Comparison of ENCODE assay signal across 33 cellular contexts in the genomic region with DNA sequence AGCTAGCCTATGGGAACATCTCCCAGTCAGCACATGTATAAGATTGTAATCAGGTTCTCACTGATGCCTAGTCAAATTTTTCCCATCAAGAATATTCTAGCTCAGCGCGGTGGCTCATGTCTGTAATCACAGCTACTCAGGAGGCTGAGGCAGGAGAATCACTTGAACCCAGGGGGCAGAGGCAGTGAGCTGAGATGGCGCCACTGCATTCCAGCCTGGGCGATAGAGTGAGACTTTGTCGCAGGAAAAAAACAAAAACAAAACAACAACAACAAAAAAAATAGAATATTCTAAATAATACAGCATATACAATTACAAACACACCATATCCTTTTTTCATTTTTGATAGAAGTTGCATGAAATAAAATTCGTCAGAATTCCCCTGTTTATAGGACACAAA.
DNase-seq lines count a peak whose midpoint lies in the region; ATAC-seq and TF ChIP-seq lines count a peak whose summit lies in the region.
"Had no signal": no experiment of that assay in that cellular context is flagged by ENCODE, and none has a peak within 500 bp of the region (broad histone marks: within the 10 kb centered on the region; RNA-seq: fewer than 3 reads in every experiment).

No MANE protein-coding gene starts in this region.

- H3K27ac Mint-ChIP-seq in GM23338 = no peak overlapping the region
- H3K27ac Mint-ChIP-seq: B cell; CD4-positive, alpha-beta memory T cell; CD4-positive, alpha-beta T cell; CD4-positive, CD25-positive, alpha-beta regulatory T cell; CD8-positive, alpha-beta memory T cell; CD8-positive, alpha-beta T cell had no signal

- H3K4me1 Mint-ChIP-seq in GM23338 = peaks cover 5% of the 10 kb centered on the region; the same call in 2 of the 3 replicates
- H3K4me1 Mint-ChIP-seq: B cell; CD14-positive monocyte; CD4-positive, alpha-beta memory T cell; CD4-positive, CD25-positive, alpha-beta regulatory T cell; CD8-positive, alpha-beta memory T cell had no signal

- H3K27ac ChIP-seq in GM23338 (ENCODE audit: low read depth) = no peak overlapping the region
- H3K27ac ChIP-seq: 22Rv1; A549; BLaER1; BLaER1 treated with 17β-estradiol and CSF1 and Interleukin-3, amounts not matched to agents 10 nM and 100 nM; C4-2B had no signal

- DNase-seq in NCI-H526 (lab: John Stamatoyannopoulos, UW) (peak; percentile 96 to 99), NCI-H526 treated with DMSO at 0.1 percent for 48 hours (lab: John Stamatoyannopoulos, UW) (no peak), GM23338 (ENCODE audit: low spot score) (no peak), SK-N-DZ (ENCODE audit: low spot score) (peak; percentile 91), CD1c-positive myeloid dendritic cell (ENCODE audit: extremely low spot score) (no peak)
- DNase-seq in stimulated activated CD4-positive, alpha-beta T cell treated with anti-CD3 and anti-CD28 coated beads, Interleukin-2, amount 100 ng/mL, for 48 hours = no peak
- DNase-seq: 8988T; ACHN; AML-193; BE2C; C1 segment of cervical spinal cord; Caco-2; Calu3; CD4-positive, alpha-beta memory T cell; CD4-positive, alpha-beta T cell; CD4-positive, CD25-positive, alpha-beta regulatory T cell; CD8-positive, alpha-beta memory T cell; CD8-positive, alpha-beta T cell; COR-L47; DMS 273 treated with DMSO at 0.1 percent for 48 hours; DMS153; DMS53; DMS79; DMS79 treated with DMSO at 0.1 percent for 48 hours; DND-41; EL had no signal

- no peaks in the 10 kb centered on the region for H3K36me3 ChIP-seq in GM23338 (ENCODE audit: insufficient read depth)
- H3K36me3 ChIP-seq: BE2C; BLaER1; BLaER1 treated with 17β-estradiol and CSF1 and Interleukin-3, amounts not matched to agents 10 nM and 100 nM had no signal

- H3K4me3 ChIP-seq in GM23338 = no peak overlapping the region
- H3K4me3 ChIP-seq: A549; BLaER1; BLaER1 treated with 17β-estradiol and CSF1 and Interleukin-3, amounts not matched to agents 10 nM and 100 nM had no signal

- no peaks in the 10 kb centered on the region; the same call in 1 of the 2 replicates for H3K9me2 ChIP-seq in GM23338 (ENCODE audit: insufficient read depth)

- no peaks in the 10 kb centered on the region for H3K27me3 ChIP-seq in GM23338 (ENCODE audit: insufficient read depth)
- H3K27me3 ChIP-seq: BE2C; BLaER1; BLaER1 treated with 17β-estradiol and CSF1 and Interleukin-3, amounts not matched to agents 10 nM and 100 nM had no signal

- ATAC-seq in GM23338 = no peak
- ATAC-seq: A549; CD8-positive, alpha-beta T cell had no signal

- no peak overlapping the region for H3K4me2 ChIP-seq in GM23338
- H3K4me2 ChIP-seq: A549; BLaER1; BLaER1 treated with 17β-estradiol and CSF1 and Interleukin-3, amounts not matched to agents 10 nM and 100 nM had no signal

- no peaks in the 10 kb centered on the region for H3K4me1 ChIP-seq in GM23338 (ENCODE audit: insufficient read depth)
- H3K4me1 ChIP-seq: A549; BE2C; BLaER1; BLaER1 treated with 17β-estradiol and CSF1 and Interleukin-3, amounts not matched to agents 10 nM and 100 nM had no signal

- TF ChIP-seq CTCF in GM23338 (conservative IDR thresholded peaks at IDR 0.05; ENCODE audit: low read depth in 2 of 2) = no peak

- H2AFZ ChIP-seq in GM23338 = 0 out of 2 replicates have a peak overlapping the region, but pooled peaks have one; percentile 32

- no peaks in the 10 kb centered on the region for H3F3A ChIP-seq in GM23338 (replicated peaks; ENCODE audit: low read depth)

- H3K4me3 Mint-ChIP-seq in GM23338 = no peak overlapping the region
- H3K4me3 Mint-ChIP-seq: B cell; CD4-positive, alpha-beta memory T cell; CD4-positive, alpha-beta T cell; CD4-positive, CD25-positive, alpha-beta regulatory T cell; CD8-positive, alpha-beta memory T cell; CD8-positive, alpha-beta T cell had no signal

- peaks cover 7% of the 10 kb centered on the region; the same call in 2 of the 3 replicates for H3K36me3 Mint-ChIP-seq in GM23338 (ENCODE audit: low read depth)
- H3K36me3 Mint-ChIP-seq: CD14-positive monocyte; CD4-positive, alpha-beta memory T cell; CD4-positive, CD25-positive, alpha-beta regulatory T cell; CD8-positive, alpha-beta T cell had no signal

- H3K27me3 Mint-ChIP-seq in GM23338 (ENCODE audit: insufficient read depth, low read depth, poor library complexity) = no peaks in the 10 kb centered on the region
- H3K27me3 Mint-ChIP-seq: B cell; CD8-positive, alpha-beta memory T cell had no signal

- no peaks in the 10 kb centered on the region for H4K20me1 ChIP-seq in GM23338 (replicated peaks; ENCODE audit: insufficient read depth)
- H4K20me1 ChIP-seq: BLaER1; BLaER1 treated with 17β-estradiol and CSF1 and Interleukin-3, amounts not matched to agents 10 nM and 100 nM had no signal

- H3K9me3 Mint-ChIP-seq in GM23338 = peaks cover 14% of the 10 kb centered on the region; the same call in 2 of the 3 replicates

- no peaks in the 10 kb centered on the region for H3K79me2 ChIP-seq in GM23338 (replicated peaks; ENCODE audit: insufficient read depth)

TF ChIP-seq in GM23338, 12 proteins besides CTCF, POLR2A, EP300 and RAD21 (continues in another document):
- TF ChIP-seq, protein P1, sequence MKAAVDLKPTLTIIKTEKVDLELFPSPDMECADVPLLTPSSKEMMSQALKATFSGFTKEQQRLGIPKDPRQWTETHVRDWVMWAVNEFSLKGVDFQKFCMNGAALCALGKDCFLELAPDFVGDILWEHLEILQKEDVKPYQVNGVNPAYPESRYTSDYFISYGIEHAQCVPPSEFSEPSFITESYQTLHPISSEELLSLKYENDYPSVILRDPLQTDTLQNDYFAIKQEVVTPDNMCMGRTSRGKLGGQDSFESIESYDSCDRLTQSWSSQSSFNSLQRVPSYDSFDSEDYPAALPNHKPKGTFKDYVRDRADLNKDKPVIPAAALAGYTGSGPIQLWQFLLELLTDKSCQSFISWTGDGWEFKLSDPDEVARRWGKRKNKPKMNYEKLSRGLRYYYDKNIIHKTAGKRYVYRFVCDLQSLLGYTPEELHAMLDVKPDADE (IDR thresholded peaks at IDR 0.05) = no peak
- TF ChIP-seq POLR2AphosphoS5 (IDR thresholded peaks at IDR 0.05; ENCODE audit: low read depth) = no peak
- no peak for TF ChIP-seq EZH2 (IDR thresholded peaks at IDR 0.05; ENCODE audit: low read depth, unreplicated experiment)
- TF ChIP-seq, protein P2, sequence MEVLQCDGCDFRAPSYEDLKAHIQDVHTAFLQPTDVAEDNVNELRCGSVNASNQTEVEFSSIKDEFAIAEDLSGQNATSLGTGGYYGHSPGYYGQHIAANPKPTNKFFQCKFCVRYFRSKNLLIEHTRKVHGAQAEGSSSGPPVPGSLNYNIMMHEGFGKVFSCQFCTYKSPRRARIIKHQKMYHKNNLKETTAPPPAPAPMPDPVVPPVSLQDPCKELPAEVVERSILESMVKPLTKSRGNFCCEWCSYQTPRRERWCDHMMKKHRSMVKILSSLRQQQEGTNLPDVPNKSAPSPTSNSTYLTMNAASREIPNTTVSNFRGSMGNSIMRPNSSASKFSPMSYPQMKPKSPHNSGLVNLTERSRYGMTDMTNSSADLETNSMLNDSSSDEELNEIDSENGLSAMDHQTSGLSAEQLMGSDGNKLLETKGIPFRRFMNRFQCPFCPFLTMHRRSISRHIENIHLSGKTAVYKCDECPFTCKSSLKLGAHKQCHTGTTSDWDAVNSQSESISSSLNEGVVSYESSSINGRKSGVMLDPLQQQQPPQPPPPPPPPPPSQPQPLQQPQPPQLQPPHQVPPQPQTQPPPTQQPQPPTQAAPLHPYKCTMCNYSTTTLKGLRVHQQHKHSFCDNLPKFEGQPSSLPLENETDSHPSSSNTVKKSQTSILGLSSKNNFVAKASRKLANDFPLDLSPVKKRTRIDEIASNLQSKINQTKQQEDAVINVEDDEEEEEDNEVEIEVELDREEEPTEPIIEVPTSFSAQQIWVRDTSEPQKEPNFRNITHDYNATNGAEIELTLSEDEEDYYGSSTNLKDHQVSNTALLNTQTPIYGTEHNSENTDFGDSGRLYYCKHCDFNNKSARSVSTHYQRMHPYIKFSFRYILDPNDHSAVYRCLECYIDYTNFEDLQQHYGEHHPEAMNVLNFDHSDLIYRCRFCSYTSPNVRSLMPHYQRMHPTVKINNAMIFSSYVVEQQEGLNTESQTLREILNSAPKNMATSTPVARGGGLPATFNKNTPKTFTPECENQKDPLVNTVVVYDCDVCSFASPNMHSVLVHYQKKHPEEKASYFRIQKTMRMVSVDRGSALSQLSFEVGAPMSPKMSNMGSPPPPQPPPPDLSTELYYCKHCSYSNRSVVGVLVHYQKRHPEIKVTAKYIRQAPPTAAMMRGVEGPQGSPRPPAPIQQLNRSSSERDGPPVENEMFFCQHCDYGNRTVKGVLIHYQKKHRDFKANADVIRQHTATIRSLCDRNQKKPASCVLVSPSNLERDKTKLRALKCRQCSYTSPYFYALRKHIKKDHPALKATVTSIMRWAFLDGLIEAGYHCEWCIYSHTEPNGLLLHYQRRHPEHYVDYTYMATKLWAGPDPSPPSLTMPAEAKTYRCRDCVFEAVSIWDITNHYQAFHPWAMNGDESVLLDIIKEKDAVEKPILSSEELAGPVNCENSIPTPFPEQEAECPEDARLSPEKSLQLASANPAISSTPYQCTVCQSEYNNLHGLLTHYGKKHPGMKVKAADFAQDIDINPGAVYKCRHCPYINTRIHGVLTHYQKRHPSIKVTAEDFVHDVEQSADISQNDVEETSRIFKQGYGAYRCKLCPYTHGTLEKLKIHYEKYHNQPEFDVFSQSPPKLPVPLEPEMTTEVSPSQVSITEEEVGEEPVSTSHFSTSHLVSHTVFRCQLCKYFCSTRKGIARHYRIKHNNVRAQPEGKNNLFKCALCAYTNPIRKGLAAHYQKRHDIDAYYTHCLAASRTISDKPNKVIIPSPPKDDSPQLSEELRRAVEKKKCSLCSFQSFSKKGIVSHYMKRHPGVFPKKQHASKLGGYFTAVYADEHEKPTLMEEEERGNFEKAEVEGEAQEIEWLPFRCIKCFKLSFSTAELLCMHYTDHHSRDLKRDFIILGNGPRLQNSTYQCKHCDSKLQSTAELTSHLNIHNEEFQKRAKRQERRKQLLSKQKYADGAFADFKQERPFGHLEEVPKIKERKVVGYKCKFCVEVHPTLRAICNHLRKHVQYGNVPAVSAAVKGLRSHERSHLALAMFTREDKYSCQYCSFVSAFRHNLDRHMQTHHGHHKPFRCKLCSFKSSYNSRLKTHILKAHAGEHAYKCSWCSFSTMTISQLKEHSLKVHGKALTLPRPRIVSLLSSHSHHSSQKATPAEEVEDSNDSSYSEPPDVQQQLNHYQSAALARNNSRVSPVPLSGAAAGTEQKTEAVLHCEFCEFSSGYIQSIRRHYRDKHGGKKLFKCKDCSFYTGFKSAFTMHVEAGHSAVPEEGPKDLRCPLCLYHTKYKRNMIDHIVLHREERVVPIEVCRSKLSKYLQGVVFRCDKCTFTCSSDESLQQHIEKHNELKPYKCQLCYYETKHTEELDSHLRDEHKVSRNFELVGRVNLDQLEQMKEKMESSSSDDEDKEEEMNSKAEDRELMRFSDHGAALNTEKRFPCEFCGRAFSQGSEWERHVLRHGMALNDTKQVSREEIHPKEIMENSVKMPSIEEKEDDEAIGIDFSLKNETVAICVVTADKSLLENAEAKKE (CRISPR knock-in tag; IDR thresholded peaks at IDR 0.05) = no peak
- no peak for TF ChIP-seq STAT1 (IDR thresholded peaks at IDR 0.05; ENCODE audit: unreplicated experiment)
- TF ChIP-seq JUNB (IDR thresholded peaks at IDR 0.05; ENCODE audit: unreplicated experiment) = no peak

Comparison
In these comparisons a context has a peak if more than half of its experiments do, and no peak if none do; other contexts are left out.
1. DNase-seq: peak in NCI-H526 (2 of 2) and SK-N-DZ (single experiment); none in NCI-H526 treated with DMSO at 0.1 percent for 48 hours (single experiment), GM23338 (single experiment), CD1c-positive myeloid dendritic cell (single experiment) and stimulated activated CD4-positive, alpha-beta T cell treated with anti-CD3 and anti-CD28 coated beads, Interleukin-2, amount 100 ng/mL, for 48 hours (0 of 2).